9 cellular contexts compared by ENCODE assay signal in the genomic region with DNA sequence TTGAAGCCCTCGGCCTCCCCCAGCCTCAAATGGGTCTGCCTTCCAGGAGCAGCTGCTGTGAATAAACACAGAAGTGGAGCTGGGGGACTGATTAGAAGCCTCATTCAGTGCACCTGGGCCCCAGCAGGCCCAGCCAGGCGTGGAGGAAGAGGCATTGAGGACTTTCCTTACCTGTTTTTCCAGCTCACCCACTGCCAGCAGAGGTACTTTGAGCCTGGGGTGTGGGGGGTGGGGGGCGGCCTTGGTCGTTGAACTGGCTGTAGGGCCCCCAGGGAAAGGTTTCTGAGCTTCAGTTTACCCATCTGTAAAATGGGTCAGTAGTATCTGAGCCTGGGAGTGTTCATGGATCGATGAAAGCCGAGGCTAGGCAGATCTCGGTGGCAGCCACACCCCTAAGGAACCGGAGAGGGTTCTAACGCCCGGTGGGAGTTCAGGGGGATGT. TPM values are rescaled to one million over a fixed set of nuclear protein-coding genes. Genes with fewer than 3 reads are reported as not detected.
DNase-seq lines count a peak whose midpoint lies in the region; TF ChIP-seq lines count a peak whose summit lies in the region.
"Had no signal": no experiment of that assay in that cellular context is flagged by ENCODE, and none has a peak within 500 bp of the region (broad histone marks: within the 10 kb centered on the region; RNA-seq: fewer than 3 reads in every experiment).

No MANE protein-coding gene starts in this region.

- H3K27me3 ChIP-seq in iPS-15b (ENCODE audit: control insufficient read depth, insufficient read depth, low read length) (no peaks in the 10 kb centered on the region), stomach (peaks cover 0 to 25% (median 0%) of the 10 kb centered on the region in 3 donors)

- H3K27me3 Mint-ChIP-seq in activated CD4-positive, alpha-beta T cell treated with anti-CD3 and anti-CD28 coated beads, Interleukin-2, amount 10 ng/mL, durations not matched to agents 24 days and 14 days: peaks cover 5% of the 10 kb centered on the region

- H3K4me3 ChIP-seq in SK-N-MC: peak overlapping the region; percentile 88
- peak overlapping the region; percentile 93 for H3K4me3 ChIP-seq in iPS-15b (ENCODE audit: low read depth, low read length)
- H3K4me3 ChIP-seq in stomach: peak overlapping the region; percentile 66 to 83 (median 73)

- TF ChIP-seq CTCF in stomach (IDR thresholded peaks at IDR 0.05): no peak

- H3K4me1 ChIP-seq in iPS-15b (ENCODE audit: control insufficient read depth, insufficient read depth, low read length) (peaks cover 4% of the 10 kb centered on the region), stomach (peaks cover 13 to 47% (median 41%) of the 10 kb centered on the region in 4 donors)

- TF ChIP-seq EP300 in stomach (IDR thresholded peaks at IDR 0.05): no peak

- no peak for TF ChIP-seq POLR2A in stomach (IDR thresholded peaks at IDR 0.05)

- no peaks in the 10 kb centered on the region for H3K9me3 Mint-ChIP-seq in activated CD4-positive, alpha-beta T cell treated with anti-CD3 and anti-CD28 coated beads, Interleukin-2, amount 10 ng/mL, durations not matched to agents 24 days and 14 days

- H3K36me3 ChIP-seq in SK-N-MC (ENCODE audit: insufficient read depth, low read length) (no peaks in the 10 kb centered on the region), iPS-15b (ENCODE audit: control insufficient read depth, insufficient read depth, low read length) (peaks cover 12% of the 10 kb centered on the region), stomach (peaks cover 0 to 7% (median 0%) of the 10 kb centered on the region in 4 donors)

- intact Hi-C loops in activated CD4-positive, alpha-beta T cell treated with anti-CD3 and anti-CD28 coated beads, Interleukin-2, amount 10 ng/mL, durations not matched to agents 24 days and 14 days (cut with micrococcal nuclease): loop anchor here (1.0 kb wide), 1 partner anchor 52 kb away; no protein-coding TSS in a partner anchor
- intact Hi-C loops in stomach (cut with DNase I; ENCODE audit: low total_unique reads): no loop called here

- no peak for DNase-seq in activated CD4-positive, alpha-beta T cell treated with anti-CD3 and anti-CD28 coated beads, Interleukin-2, amount 10 ng/mL, durations not matched to agents 24 days and 14 days
- DNase-seq in activated CD4-positive, alpha-beta T cell treated with anti-CD3 and anti-CD28 coated beads for 1 hour: no peak
- DNase-seq in SK-N-MC (ENCODE audit: low read depth, low spot score) (no peak), stomach (no peak), NCI-H226 (no peak), AG08396 (ENCODE audit: low spot score) (no peak), GDM1 (lab: John Stamatoyannopoulos, UW) (no peak)

- H3K9me3 ChIP-seq in SK-N-MC (ENCODE audit: low read depth, low read length) (no peaks in the 10 kb centered on the region), iPS-15b (ENCODE audit: control insufficient read depth, insufficient read depth, low read length) (no peaks in the 10 kb centered on the region), stomach (no peaks in the 10 kb centered on the region)

- no peak overlapping the region for H3K27ac Mint-ChIP-seq in activated CD4-positive, alpha-beta T cell treated with anti-CD3 and anti-CD28 coated beads, Interleukin-2, amount 10 ng/mL, durations not matched to agents 24 days and 14 days

- WGBS in stomach, 5 donors: 73 to 83% (median 73%) methylated on average over 8 to 10 of the region's 10 CpGs

- H3K4me1 Mint-ChIP-seq in activated CD4-positive, alpha-beta T cell treated with anti-CD3 and anti-CD28 coated beads, Interleukin-2, amount 10 ng/mL, durations not matched to agents 24 days and 14 days: peaks cover 27% of the 10 kb centered on the region

- H3K4me3 Mint-ChIP-seq in activated CD4-positive, alpha-beta T cell treated with anti-CD3 and anti-CD28 coated beads, Interleukin-2, amount 10 ng/mL, durations not matched to agents 24 days and 14 days: peak overlapping the region; percentile 86

- H3K27ac ChIP-seq in SK-N-MC (no peak overlapping the region), stomach (peak overlapping the region in 2 of 5 donors; percentile 79 to 84)

- H3K36me3 Mint-ChIP-seq in activated CD4-positive, alpha-beta T cell treated with anti-CD3 and anti-CD28 coated beads, Interleukin-2, amount 10 ng/mL, durations not matched to agents 24 days and 14 days (ENCODE audit: low read depth): peaks cover 19% of the 10 kb centered on the region

- no peak overlapping the region for H3K9ac ChIP-seq in SK-N-MC (ENCODE audit: insufficient read length)
- peak overlapping the region; percentile 47 for H3K9ac ChIP-seq in iPS-15b (ENCODE audit: low read depth, low read length)

RNA-seq across cellular contexts. Expression of a gene that starts 1.5 kb away (rescaled TPM):
- total RNA-seq in activated CD4-positive, alpha-beta T cell treated with anti-CD3 and anti-CD28 coated beads, Interleukin-2, amount 10 ng/mL, durations not matched to agents 24 days and 14 days: 30.3 and 30.6 TPM in 2 replicates
- total RNA-seq in stomach: 100 to 1,000 TPM in 1 of 5 donors, 10 to 100 TPM in 3, 1 to 10 TPM in 1; 1.7 to 124 (median 39.0) TPM
- polyA plus RNA-seq in stomach: 10 to 100 TPM; 23.1 to 44.9 (median 30.4) TPM
- total RNA-seq: LHCN-M2 had no signal
